ENCODE assay signal across 23 cellular contexts in genomic region chr6:7604506-7604905, GRCh38. TPM values are rescaled to one million over a fixed set of nuclear protein-coding genes. Genes with fewer than 3 reads are reported as not detected.
A peak's percentile ranks its signal among the peaks of the same experiment; 100 is the strongest.
DNase-seq lines count a peak whose midpoint lies in the region; ATAC-seq, FAIRE-seq and TF ChIP-seq lines count a peak whose summit lies in the region.
"Had no signal": no experiment of that assay in that cellular context is flagged by ENCODE, and none has a peak within 500 bp of the region (broad histone marks: within the 10 kb centered on the region; RNA-seq: fewer than 3 reads in every experiment).

No MANE protein-coding gene starts in this region.

- H3K27me3 ChIP-seq in pancreas: no peaks in the 10 kb centered on the region
- H3K27me3 ChIP-seq: colonic mucosa had no signal

- H3K4me3 ChIP-seq in pancreas: no peak overlapping the region
- H3K4me3 ChIP-seq: colonic mucosa, HAP-1 had no signal

- H3K4me1 Mint-ChIP-seq in activated naive CD8-positive, alpha-beta T cell treated with anti-CD3 and anti-CD28 coated beads for 36 hours: peaks cover 18% of the 10 kb centered on the region
- H3K4me1 Mint-ChIP-seq: B cell, brain, endodermal cell, naive B cell had no signal

- intact Hi-C loops in pancreas (cut with DNase I): loop anchor here in 2 of 3 donors (10.0 kb wide), 2 partner anchors 170 to 300 kb away; no protein-coding TSS in a partner anchor

- no peaks in the 10 kb centered on the region for H3K9me3 ChIP-seq in pancreas
- H3K9me3 ChIP-seq: colonic mucosa, HAP-1 had no signal

- no peak overlapping the region for H3K27ac ChIP-seq in pancreas
- H3K27ac ChIP-seq: colonic mucosa had no signal

- H3K36me3 Mint-ChIP-seq in activated naive CD8-positive, alpha-beta T cell treated with anti-CD3 and anti-CD28 coated beads for 36 hours: peaks cover 26% of the 10 kb centered on the region

- no peak for TF ChIP-seq CTCF in pancreas (IDR thresholded peaks at IDR 0.05)

- H3K27me3 Mint-ChIP-seq in activated naive CD8-positive, alpha-beta T cell treated with anti-CD3 and anti-CD28 coated beads for 36 hours: no peaks in the 10 kb centered on the region
- H3K27me3 Mint-ChIP-seq: B cell, brain, naive B cell had no signal

- H3K27ac Mint-ChIP-seq in activated naive CD8-positive, alpha-beta T cell treated with anti-CD3 and anti-CD28 coated beads for 36 hours: peak overlapping the region; percentile 68
- H3K27ac Mint-ChIP-seq: B cell, brain, endodermal cell had no signal

- no peaks in the 10 kb centered on the region for H3K9me3 Mint-ChIP-seq in activated naive CD8-positive, alpha-beta T cell treated with anti-CD3 and anti-CD28 coated beads for 36 hours
- H3K9me3 Mint-ChIP-seq: brain, endodermal cell, naive B cell had no signal

- H3K36me3 ChIP-seq in pancreas: peaks cover 5 to 51% (median 31%) of the 10 kb centered on the region in 3 donors

- no peaks in the 10 kb centered on the region for H3K4me1 ChIP-seq in pancreas
- H3K4me1 ChIP-seq: colonic mucosa, HAP-1 had no signal

- 91 to 95% methylated on average over 2 of the region's 2 CpGs for WGBS in pancreas, 2 donors

- FAIRE-seq in pancreas (lab: Jason Lieb, UNC): no peak

- no peak overlapping the region for H3K4me3 Mint-ChIP-seq in activated naive CD8-positive, alpha-beta T cell treated with anti-CD3 and anti-CD28 coated beads for 36 hours
- H3K4me3 Mint-ChIP-seq: B cell, brain, endodermal cell, naive B cell had no signal

- DNase-seq in activated CD4-positive, CD25-positive, alpha-beta regulatory T cell treated with anti-CD3 and anti-CD28 coated beads, Interleukin-2, amount 50 U/mL, for 72 hours: no peak
- no peak for DNase-seq in activated naive CD8-positive, alpha-beta T cell treated with anti-CD3 and anti-CD28 coated beads for 36 hours
- DNase-seq in inferior parietal cortex (ENCODE audit: extremely low spot score) (no peak), pancreas (no peak)
- DNase-seq: 8988T; colonic mucosa; endodermal cell; mesendoderm; MV-4-11; naive B cell; NCI-H1930; NCI-H226; NCI-H774; OCI-M1; stimulated activated CD4-positive, alpha-beta T cell treated with anti-CD3 and anti-CD28 coated beads, Interleukin-4, amount 100 ng/mL, for 4 hours; substantia nigra had no signal

- peak; percentile 93 to 96 for ATAC-seq in activated CD4-positive, CD25-positive, alpha-beta regulatory T cell treated with anti-CD3 and anti-CD28 coated beads, Interleukin-2, amount 50 U/mL, for 24 hours
- peak; percentile 83 for ATAC-seq in GM18858 (IDR thresholded peaks at IDR 0.05; ENCODE audit: unreplicated experiment)
- ATAC-seq in HG02870 (IDR thresholded peaks at IDR 0.05; ENCODE audit: unreplicated experiment): peak; percentile 65
- ATAC-seq in pancreas: no peak
- ATAC-seq in HG02623 (IDR thresholded peaks at IDR 0.05; ENCODE audit: unreplicated experiment): no peak

RNA-seq across cellular contexts. Expression of gene SNRNP48, which starts 14.5 kb away (rescaled TPM):
- total RNA-seq in activated naive CD8-positive, alpha-beta T cell treated with anti-CD3 and anti-CD28 coated beads for 36 hours: 10 to 100 TPM; 15.8 to 16.1 TPM
- 1 to 10 TPM; 3.7 to 8.1 (median 4.8) TPM for total RNA-seq in pancreas
- polyA plus RNA-seq in pancreas: 1 to 10 TPM; 3.2 to 6.6 TPM

Comparison
In these comparisons a context has a peak if more than half of its experiments do, and no peak if none do; other contexts are left out.
1. ATAC-seq: peak in activated CD4-positive, CD25-positive, alpha-beta regulatory T cell treated with anti-CD3 and anti-CD28 coated beads, Interleukin-2, amount 50 U/mL, for 24 hours (2 of 2), GM18858 (single experiment) and HG02870 (single experiment); none in pancreas (0 of 4) and HG02623 (single experiment).